20 cellular contexts compared by ENCODE assay signal in the genomic region with DNA sequence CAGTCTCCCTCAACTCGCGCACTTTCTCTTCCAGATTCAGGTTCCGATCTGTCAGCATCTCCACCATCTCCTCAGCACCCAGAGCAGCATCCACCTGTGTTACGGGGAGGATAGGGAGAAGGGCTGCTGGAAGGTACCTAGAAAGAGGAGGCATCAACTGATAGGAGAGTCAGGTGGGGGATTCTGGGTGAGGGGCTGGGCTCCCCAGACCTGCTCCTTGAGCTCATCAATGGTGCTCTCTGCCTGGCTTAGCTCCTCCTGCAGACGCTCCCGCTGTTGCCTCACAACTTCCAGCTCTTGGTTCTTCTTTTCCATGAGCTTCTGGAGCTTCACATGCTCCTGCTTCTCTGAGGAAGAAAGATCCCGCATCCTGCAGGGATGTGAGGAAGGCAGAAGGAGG.
"Had no signal": no experiment of that assay in that cellular context is flagged by ENCODE, and none has a peak within 500 bp of the region (broad histone marks: within the 10 kb centered on the region; RNA-seq: fewer than 3 reads in every experiment).

No MANE protein-coding gene starts in this region.

- H3K27me3 Mint-ChIP-seq: dendritic cell treated with granulocyte-macrophage colony-stimulating factor and Interleukin-4, amounts not matched to agents 40 ng/mL and 50 ng/mL, for 4 days; effector memory CD8-positive, alpha-beta T cell; naive thymus-derived CD4-positive, alpha-beta T cell had no signal

- H3K27ac Mint-ChIP-seq: effector memory CD8-positive, alpha-beta T cell; endodermal cell; naive thymus-derived CD4-positive, alpha-beta T cell had no signal

- ATAC-seq: effector memory CD8-positive, alpha-beta T cell; foreskin keratinocyte; gastrocnemius medialis; heart right ventricle; left cardiac atrium; left lung; left ventricle myocardium superior; lower lobe of right lung; naive thymus-derived CD4-positive, alpha-beta T cell had no signal

- H3K27me3 ChIP-seq: colonic mucosa, esophagus muscularis mucosa, foreskin keratinocyte, gastrocnemius medialis, heart right ventricle, left lung had no signal

- H3K4me3 ChIP-seq: colonic mucosa, esophagus muscularis mucosa, gastrocnemius medialis, heart right ventricle, left lung, lower lobe of right lung had no signal

- H3K9me3 ChIP-seq: colonic mucosa, esophagus muscularis mucosa, gastrocnemius medialis, heart right ventricle, left lung, lower lobe of right lung had no signal

- DNase-seq: colonic mucosa; cortex of kidney; effector CD8-positive, alpha-beta T cell; effector memory CD8-positive, alpha-beta T cell; endodermal cell; foreskin keratinocyte; gastrocnemius medialis; glutamatergic neuron; head of caudate nucleus; heart right ventricle; hippocampal formation; left cardiac atrium; left lung; left ventricle myocardium superior; lower lobe of right lung; mesenchymal stem cell; midbrain; naive thymus-derived CD4-positive, alpha-beta T cell had no signal

- H3K4me1 ChIP-seq: colonic mucosa had no signal

- H3K27ac ChIP-seq: colonic mucosa, esophagus muscularis mucosa, foreskin keratinocyte, gastrocnemius medialis, heart right ventricle, left lung, lower lobe of right lung had no signal

- H3K4me3 Mint-ChIP-seq: dendritic cell treated with granulocyte-macrophage colony-stimulating factor and Interleukin-4, amounts not matched to agents 40 ng/mL and 50 ng/mL, for 4 days; effector memory CD8-positive, alpha-beta T cell; endodermal cell; naive thymus-derived CD4-positive, alpha-beta T cell had no signal

- H3K9me3 Mint-ChIP-seq: dendritic cell treated with granulocyte-macrophage colony-stimulating factor and Interleukin-4, amounts not matched to agents 40 ng/mL and 50 ng/mL, for 4 days; effector memory CD8-positive, alpha-beta T cell; endodermal cell; naive thymus-derived CD4-positive, alpha-beta T cell had no signal
